In genomic region chr6:42890311-42891198, GRCh38 we compare ENCODE assay signal across 8 cellular contexts. TPM values are rescaled to one million over a fixed set of nuclear protein-coding genes. Genes with fewer than 3 reads are reported as not detected.
A peak's percentile ranks its signal among the peaks of the same experiment; 100 is the strongest.
DNase-seq lines count a peak whose midpoint lies in the region; ATAC-seq and TF ChIP-seq lines count a peak whose summit lies in the region.

No MANE protein-coding gene starts in this region.

- peak overlapping the region; percentile 83 for H3K9ac ChIP-seq in endodermal cell (ENCODE audit: extremely low read depth, low read length, poor library complexity, severe bottlenecking)

- peak; percentile 87 for ATAC-seq in GM19468 (IDR thresholded peaks at IDR 0.05; ENCODE audit: extremely low read depth, unreplicated experiment)

- H3K27me3 Mint-ChIP-seq in endodermal cell (ENCODE audit: insufficient read depth): peaks cover 3% of the 10 kb centered on the region

- H3K27ac ChIP-seq in endodermal cell (ENCODE audit: low read depth, low read length) (peak overlapping the region; percentile 84), mesodermal cell (ENCODE audit: low read depth, low read length, severe bottlenecking) (peak overlapping the region; percentile 98)

- peaks cover 4% of the 10 kb centered on the region for H3K4me1 ChIP-seq in endodermal cell (ENCODE audit: control insufficient read depth, insufficient read depth, low read length)
- H3K4me1 ChIP-seq in mesodermal cell (ENCODE audit: control insufficient read depth, insufficient read depth, low read length, poor library complexity, severe bottlenecking): peaks cover 10% of the 10 kb centered on the region

- H3K36me3 ChIP-seq in endodermal cell (ENCODE audit: control insufficient read depth, insufficient read depth, low read length) (peaks cover 13% of the 10 kb centered on the region), mesodermal cell (ENCODE audit: control insufficient read depth, insufficient read depth, low read length) (peaks cover 22% of the 10 kb centered on the region)

- H3K27me3 ChIP-seq in endodermal cell (ENCODE audit: control insufficient read depth, insufficient read depth, low read length, poor library complexity, severe bottlenecking): no peaks in the 10 kb centered on the region

- H3K4me3 ChIP-seq in endodermal cell (ENCODE audit: low read length): peak overlapping the region; percentile 88
- peak overlapping the region; percentile 77 for H3K4me3 ChIP-seq in mesodermal cell (ENCODE audit: extremely low read depth, insufficient read depth, low read length, poor library complexity, severe bottlenecking)

- H3K36me3 Mint-ChIP-seq in endodermal cell (ENCODE audit: low read depth): peaks cover 26% of the 10 kb centered on the region

- TF ChIP-seq CTCF in endodermal cell (conservative IDR thresholded peaks at IDR 0.05): no peak

- WGBS in endodermal cell (ENCODE audit: insufficient coverage in 1 of 2, insufficient read length in 1 of 2), 2 experiments: 10 to 22% methylated on average over 38 to 63 of the region's 63 CpGs
- WGBS in mesodermal cell (ENCODE audit: insufficient coverage in 2 of 2), 2 experiments: 9 to 12% methylated on average over 47 to 61 of the region's 63 CpGs

- H3K9me3 ChIP-seq in endodermal cell (ENCODE audit: control insufficient read depth, low read length): no peaks in the 10 kb centered on the region
- H3K9me3 ChIP-seq in mesodermal cell (ENCODE audit: control insufficient read depth, low read length): no peaks in the 10 kb centered on the region

- H3K4me3 Mint-ChIP-seq in endodermal cell: peak overlapping the region; percentile 88

- DNase-seq in CMK (ENCODE audit: low read depth) (peak; percentile 86), HT-29 (ENCODE audit: low spot score) (peak; percentile 97), NOMO-1 treated with dmso at 0.1 percent for 144 hours (lab: John Stamatoyannopoulos, UW; ENCODE audit: unreplicated experiment) (peak; percentile 92), endodermal cell (peak; percentile 98)
- DNase-seq in activated CD8-positive, alpha-beta memory T cell treated with anti-CD3 and anti-CD28 coated beads, Interleukin-2, amount 50 U/mL, for 24 hours (ENCODE audit: extremely low read depth): peak; percentile 86
- peak; percentile 76 for DNase-seq in stimulated activated CD8-positive, alpha-beta memory T cell treated with anti-CD3 and anti-CD28 coated beads, Interleukin-15, amount 100 ng/mL, for 1 hour (ENCODE audit: low read depth)

- peak overlapping the region; percentile 97 for H3K27ac Mint-ChIP-seq in endodermal cell

- peaks cover 8% of the 10 kb centered on the region for H3K4me1 Mint-ChIP-seq in endodermal cell

- no peaks in the 10 kb centered on the region for H3K9me3 Mint-ChIP-seq in endodermal cell

RNA-seq across cellular contexts. Expression of gene RPL7L1, which starts 11.1 kb away (rescaled TPM):
- total RNA-seq in HT-29 (2014; rRNA removed; shearing (Covaris generic)): 63.6 and 67.1 TPM in 2 replicates
- 100 to 1,000 TPM; 112 to 114 TPM for total RNA-seq in endodermal cell
- 91.1 TPM for polyA plus RNA-seq in endodermal cell (2013, experiment 1 of 2)
- polyA plus RNA-seq in endodermal cell (2013, experiment 2 of 2): 86.1 TPM
- 77.5 TPM for polyA plus RNA-seq in mesodermal cell (2013, experiment 1 of 2)
- 78.3 TPM for polyA plus RNA-seq in mesodermal cell (2013, experiment 2 of 2)

RNA-seq across cellular contexts. Expression of gene PTCRA, which starts 25.3 kb away (rescaled TPM):
- not detected in 2 replicates for total RNA-seq in HT-29 (2014; rRNA removed; shearing (Covaris generic))
- not detected for total RNA-seq in endodermal cell
- polyA plus RNA-seq in endodermal cell (2013, experiment 1 of 2): not detected
- polyA plus RNA-seq in endodermal cell (2013, experiment 2 of 2): not detected
- polyA plus RNA-seq in mesodermal cell (2013, experiment 1 of 2): 0.55 TPM
- 0.91 TPM for polyA plus RNA-seq in mesodermal cell (2013, experiment 2 of 2)

RNA-seq across cellular contexts. Expression of gene CNPY3, which starts 38.7 kb away (rescaled TPM):
- total RNA-seq in HT-29 (2014; rRNA removed; shearing (Covaris generic)): 50.2 and 54.5 TPM in 2 replicates
- total RNA-seq in endodermal cell: 10 to 100 TPM; 72.7 to 73.6 TPM
- polyA plus RNA-seq in endodermal cell (2013, experiment 1 of 2): 57.4 TPM
- 50.6 TPM for polyA plus RNA-seq in endodermal cell (2013, experiment 2 of 2)
- polyA plus RNA-seq in mesodermal cell (2013, experiment 1 of 2): 86.7 TPM
- 71.4 TPM for polyA plus RNA-seq in mesodermal cell (2013, experiment 2 of 2)

Comparison
In these comparisons a context has a peak if more than half of its experiments do, and no peak if none do; other contexts are left out.
1. Peak in every context shown above with its lines: DNase-seq, ATAC-seq, H3K4me3 ChIP-seq and H3K27ac ChIP-seq.